In genomic region chr6:122476131-122476530, GRCh38 we compare ENCODE assay signal across 9 cellular contexts. TPM values are rescaled to one million over a fixed set of nuclear protein-coding genes. Genes with fewer than 3 reads are reported as not detected.
DNase-seq lines count a peak whose midpoint lies in the region; ATAC-seq and TF ChIP-seq lines count a peak whose summit lies in the region.
"Had no signal": no experiment of that assay in that cellular context is flagged by ENCODE, and none has a peak within 500 bp of the region (broad histone marks: within the 10 kb centered on the region; RNA-seq: fewer than 3 reads in every experiment).

No MANE protein-coding gene starts in this region.

- H3K79me2 ChIP-seq in PC-3 (ENCODE audit: low read length), result peaks cover 5% of the 10 kb centered on the region

- no peak overlapping the region for H3K4me2 ChIP-seq in PC-3 (ENCODE audit: low read length)

- DNase-seq in left ventricle myocardium inferior (no peak), cardiac septum (ENCODE audit: low spot score) (no peak), PC-3 (peak; percentile 58), fibroblast of peridontal ligament (ENCODE audit: extremely low read depth) (peak; percentile 59), retina (no peak)
- no peak for DNase-seq in stimulated activated CD4-positive, alpha-beta T cell treated with anti-CD3 and anti-CD28 coated beads, Interleukin-1b, Interleukin-23, amount 100 ng/mL, for 48 hours

- peak; percentile 53 for TF ChIP-seq CTCF in left ventricle myocardium inferior (IDR thresholded peaks at IDR 0.05; ENCODE audit: borderline replicate concordance)
- peak; percentile 74 for TF ChIP-seq CTCF in PC-3 (conservative IDR thresholded peaks at IDR 0.05; ENCODE audit: low read depth, low read length)

- H3K27ac ChIP-seq in left ventricle myocardium inferior (replicated peaks) (no peak overlapping the region), PC-3 (ENCODE audit: low read length) (no peak overlapping the region)
- H3K27ac ChIP-seq: neutrophil had no signal

- H3K4me1 ChIP-seq in left ventricle myocardium inferior (peaks cover 14% of the 10 kb centered on the region), PC-3 (ENCODE audit: insufficient read depth, low read length) (no peaks in the 10 kb centered on the region)

- no TSS peak for BruUV-seq in PC-3 (replicated peaks; lab: Mats Ljungman, UMichigan)

- ATAC-seq in PC-3, result no peak
- no peak for ATAC-seq in HG02884 (IDR thresholded peaks at IDR 0.05; ENCODE audit: unreplicated experiment)
- no peak for ATAC-seq in HG03108 (IDR thresholded peaks at IDR 0.05; ENCODE audit: unreplicated experiment)

- H3K4me3 ChIP-seq in left ventricle myocardium inferior, result no peak overlapping the region
- H3K4me3 ChIP-seq in PC-3 (ENCODE audit: low read length), result no peak overlapping the region

- H2AFZ ChIP-seq in PC-3 (ENCODE audit: low read length), result no peak overlapping the region

- intact Hi-C loops in left ventricle myocardium inferior (cut with micrococcal nuclease) (no loop called here), cardiac septum (cut with DNase I) (no loop called here), PC-3 (cut with micrococcal nuclease) (loop anchor here (1.0 to 5.0 kb wide), 3 partner anchors 56 to 363 kb away; no protein-coding TSS in a partner anchor)

- no peak overlapping the region for H3K9ac ChIP-seq in PC-3 (ENCODE audit: low read length)

- CTCF ChIA-PET in PC-3 (lab: Charles Lee), result no interaction called here

- H3K36me3 ChIP-seq in left ventricle myocardium inferior, result no peaks in the 10 kb centered on the region
- H3K36me3 ChIP-seq in PC-3 (ENCODE audit: low read depth, low read length), result no peaks in the 10 kb centered on the region
- H3K36me3 ChIP-seq: neutrophil had no signal

- POLR2A ChIA-PET in PC-3 (lab: Charles Lee; ENCODE audit: unreplicated experiment), result no interaction called here

- H3K9me3 ChIP-seq in left ventricle myocardium inferior (replicated peaks), result no peaks in the 10 kb centered on the region
- no peaks in the 10 kb centered on the region for H3K9me3 ChIP-seq in PC-3 (ENCODE audit: low read length)
- H3K9me3 ChIP-seq: neutrophil had no signal

- H3F3A ChIP-seq in PC-3 (ENCODE audit: low read length, unreplicated experiment), result no peaks in the 10 kb centered on the region

- H3K27me3 ChIP-seq in left ventricle myocardium inferior (ENCODE audit: low read depth), result no peaks in the 10 kb centered on the region
- H3K27me3 ChIP-seq in PC-3 (ENCODE audit: low read length), result no peaks in the 10 kb centered on the region
- H3K27me3 ChIP-seq: neutrophil had no signal

- no peaks in the 10 kb centered on the region for H3K9me2 ChIP-seq in PC-3 (replicated peaks; ENCODE audit: low read length)

- no peaks in the 10 kb centered on the region for H4K20me1 ChIP-seq in PC-3 (ENCODE audit: low read length)

RNA-seq across cellular contexts. Expression of gene SERINC1, which starts 4.5 kb away (rescaled TPM):
- total RNA-seq in left ventricle myocardium inferior (143 TPM), cardiac septum (192 TPM), PC-3 (2014; rRNA removed) (27.8 and 31.7 TPM in 2 replicates)

Comparison
In these comparisons a context has a peak if more than half of its experiments do, and no peak if none do; other contexts are left out.
1. DNase-seq: peak in PC-3 (single experiment) and fibroblast of peridontal ligament (single experiment); none in left ventricle myocardium inferior (single experiment), cardiac septum (single experiment), retina (single experiment) and stimulated activated CD4-positive, alpha-beta T cell treated with anti-CD3 and anti-CD28 coated beads, Interleukin-1b, Interleukin-23, amount 100 ng/mL, for 48 hours (single experiment).